ENCODE assay signal across 7 cellular contexts in genomic region chr17:61493830-61494324, GRCh38. TPM values are rescaled to one million over a fixed set of nuclear protein-coding genes. Genes with fewer than 3 reads are reported as not detected.
"Had no signal": no experiment of that assay in that cellular context is flagged by ENCODE, and none has a peak within 500 bp of the region (broad histone marks: within the 10 kb centered on the region; RNA-seq: fewer than 3 reads in every experiment).

No MANE protein-coding gene starts in this region.

RNA-seq across cellular contexts. Expression of gene TBX4, which starts 41.7 kb away (rescaled TPM):
- total RNA-seq: LHCN-M2, MCF 10A, OCI-LY7, PC-9, Right ventricle myocardium inferior, RPMI7951, SK-MEL-5 had no signal
